ENCODE assay signal across 25 cellular contexts in genomic region chr1:193413376-193413775, GRCh38.
"Had no signal": no experiment of that assay in that cellular context is flagged by ENCODE, and none has a peak within 500 bp of the region (broad histone marks: within the 10 kb centered on the region; RNA-seq: fewer than 3 reads in every experiment).

No MANE protein-coding gene starts in this region.

- H3K27me3 Mint-ChIP-seq: activated CD4-positive, alpha-beta memory T cell treated with anti-CD3 and anti-CD28 coated beads for 36 hours; activated CD4-positive, alpha-beta T cell treated with anti-CD3 and anti-CD28 coated beads, Interleukin-2, amount 10 ng/mL, durations not matched to agents 7 days and 5 days; activated naive CD8-positive, alpha-beta T cell treated with anti-CD3 and anti-CD28 coated beads, Interleukin-2, amount 10 ng/mL, durations not matched to agents 7 days and 5 days had no signal

- H3K4me3 Mint-ChIP-seq: activated CD4-positive, alpha-beta memory T cell treated with anti-CD3 and anti-CD28 coated beads for 36 hours; activated CD4-positive, alpha-beta T cell treated with anti-CD3 and anti-CD28 coated beads, Interleukin-2, amount 10 ng/mL, durations not matched to agents 7 days and 5 days; activated naive CD8-positive, alpha-beta T cell treated with anti-CD3 and anti-CD28 coated beads, Interleukin-2, amount 10 ng/mL, durations not matched to agents 7 days and 5 days; activated T-helper 1 cell treated with anti-CD3 and anti-CD28 coated beads, Interleukin-12 subunit alpha, Interleukin-12 subunit beta, Interleukin-2, Interleukin-4 antibody, amounts not matched to agents 30 ng/mL and 10 ng/mL and 1 ng/mL, durations not matched to agents 14 hours and 24 hours and 36 hours; WTC11 had no signal

- H3K36me3 Mint-ChIP-seq: WTC11 had no signal

- ATAC-seq: Panc1, Right ventricle myocardium inferior, WTC11 had no signal

- H3K9me3 Mint-ChIP-seq: activated CD4-positive, alpha-beta memory T cell treated with anti-CD3 and anti-CD28 coated beads for 36 hours; WTC11 had no signal

- H3K27ac Mint-ChIP-seq: activated CD4-positive, alpha-beta memory T cell treated with anti-CD3 and anti-CD28 coated beads for 36 hours; activated T-helper 1 cell treated with anti-CD3 and anti-CD28 coated beads, Interleukin-12 subunit alpha, Interleukin-12 subunit beta, Interleukin-2, Interleukin-4 antibody, amounts not matched to agents 30 ng/mL and 10 ng/mL and 1 ng/mL, durations not matched to agents 14 hours and 24 hours and 36 hours; WTC11 had no signal

- DNase-seq: activated CD4-positive, alpha-beta memory T cell treated with anti-CD3 and anti-CD28 coated beads for 36 hours; activated CD4-positive, alpha-beta T cell treated with anti-CD3 and anti-CD28 coated beads, Interleukin-2, amount 10 ng/mL, durations not matched to agents 7 days and 5 days; activated CD4-positive, CD25-positive, alpha-beta regulatory T cell treated with anti-CD3 and anti-CD28 coated beads, Interleukin-2, amount 50 U/mL, for 72 hours; activated CD8-positive, alpha-beta memory T cell treated with anti-CD3 and anti-CD28 coated beads, Interleukin-2, amount 50 U/mL, for 4 hours; activated effector memory CD4-positive, alpha-beta T cell treated with anti-CD3 and anti-CD28 coated beads, Interleukin-2, amount 50 U/mL, for 16 hours; activated naive CD4-positive, alpha-beta T cell treated with Interleukin-2 at 50 U/mL for 16 hours; activated naive CD8-positive, alpha-beta T cell treated with anti-CD3 and anti-CD28 coated beads, Interleukin-2, amount 10 ng/mL, durations not matched to agents 7 days and 5 days; aorta; caudate nucleus; IMR-90; Kasumi-1; KBM-7; NCI-H1105 treated with DMSO at 0.1 percent for 48 hours; NCI-H1436 treated with DMSO at 0.1 percent for 48 hours; NCI-H187; NCI-H2081; NCI-H510A treated with DMSO at 0.1 percent for 48 hours; NCI-H69; NK-92 treated with Interleukin-12 subunit alpha and Interleukin-12 subunit beta, amount 100 ng/mL, for 24 hours; RPMI8226; SK-N-SH had no signal
